ENCODE assay signal across 27 cellular contexts in genomic region chr16:22278841-22279240, GRCh38. TPM values are rescaled to one million over a fixed set of nuclear protein-coding genes. Genes with fewer than 3 reads are reported as not detected.
DNase-seq lines count a peak whose midpoint lies in the region; ATAC-seq and TF ChIP-seq lines count a peak whose summit lies in the region.
"Had no signal": no experiment of that assay in that cellular context is flagged by ENCODE, and none has a peak within 500 bp of the region (broad histone marks: within the 10 kb centered on the region; RNA-seq: fewer than 3 reads in every experiment).

No MANE protein-coding gene starts in this region.

- H3K4me3 ChIP-seq in neural progenitor cell: no peak overlapping the region
- H3K4me3 ChIP-seq: adrenal gland, dorsolateral prefrontal cortex, mucosa of descending colon, tibial artery had no signal

- H3K27me3 Mint-ChIP-seq in WTC11 (ENCODE audit: low read depth): no peaks in the 10 kb centered on the region
- peaks cover 3% of the 10 kb centered on the region for H3K27me3 Mint-ChIP-seq in neural progenitor cell (ENCODE audit: insufficient read depth, low read depth)
- H3K27me3 Mint-ChIP-seq: brain; natural killer cell treated with Interleukin-12 subunit alpha and Interleukin-12 subunit beta and Interleukin-15 and Interleukin-18, amount 100 ng/mL, for 72 hours had no signal

- no peak overlapping the region for H2AFZ ChIP-seq in neural progenitor cell (replicated peaks)

- H3F3A ChIP-seq in neural progenitor cell (ENCODE audit: low read depth): no peaks in the 10 kb centered on the region

- peak; percentile 95 for ATAC-seq in WTC11
- no peak for ATAC-seq in GM21367 (IDR thresholded peaks at IDR 0.05; ENCODE audit: unreplicated experiment)
- ATAC-seq: activated CD8-positive, alpha-beta T cell treated with anti-CD3 and anti-CD28 coated beads, Interleukin-2, amount 10 ng/mL, durations not matched to agents 7 days and 5 days; natural killer cell treated with Interleukin-12 subunit alpha and Interleukin-12 subunit beta and Interleukin-15 and Interleukin-18, amount 100 ng/mL, for 72 hours had no signal

- peaks cover 36% of the 10 kb centered on the region for H3K36me3 Mint-ChIP-seq in WTC11
- peaks cover 14% of the 10 kb centered on the region for H3K36me3 Mint-ChIP-seq in neural progenitor cell

- no peak overlapping the region for H3K9ac ChIP-seq in neural progenitor cell

- H3K4me3 Mint-ChIP-seq in WTC11 (no peak overlapping the region), neural progenitor cell (no peak overlapping the region)
- H3K4me3 Mint-ChIP-seq: activated CD8-positive, alpha-beta T cell treated with anti-CD3 and anti-CD28 coated beads, Interleukin-2, amount 10 ng/mL, durations not matched to agents 7 days and 5 days; activated naive CD4-positive, alpha-beta T cell treated with anti-CD3 and anti-CD28 coated beads for 36 hours; brain; natural killer cell treated with Interleukin-12 subunit alpha and Interleukin-12 subunit beta and Interleukin-15 and Interleukin-18, amount 100 ng/mL, for 72 hours had no signal

- H3K4me1 Mint-ChIP-seq in WTC11 (peaks cover 7% of the 10 kb centered on the region), neural progenitor cell (no peaks in the 10 kb centered on the region)

- no peaks in the 10 kb centered on the region for H4K20me1 ChIP-seq in neural progenitor cell (ENCODE audit: low read depth)

- CTCF ChIA-PET in WTC11 (lab: Charles Lee): interaction anchor here (0.6 to 1.0 kb wide), 6 partner anchors 8 to 201 kb away, joined by 3 to 7 read pairs (median 4); partner anchors contain the start of gene EEF2K

- TF ChIP-seq CTCF in WTC11 (IDR thresholded peaks at IDR 0.05) (no peak), neural progenitor cell (IDR thresholded peaks at IDR 0.05) (no peak)

- H3K27ac ChIP-seq in neural progenitor cell: no peak overlapping the region
- H3K27ac ChIP-seq: adrenal gland, HL-60, tibial artery had no signal

- no peaks in the 10 kb centered on the region for H3K36me3 ChIP-seq in neural progenitor cell

- H3K79me2 ChIP-seq in neural progenitor cell (ENCODE audit: low read depth): no peaks in the 10 kb centered on the region

- peak; percentile 91 for DNase-seq in DMS 273 treated with DMSO at 0.1 percent for 48 hours (lab: John Stamatoyannopoulos, UW)
- DNase-seq in NCI-H1694 treated with DMSO at 0.1 percent for 48 hours (lab: John Stamatoyannopoulos, UW): peak; percentile 84
- peak; percentile 47 for DNase-seq in WTC11 (ENCODE audit: low spot score)
- peak; percentile 17 for DNase-seq in neural progenitor cell (ENCODE audit: low spot score)
- DNase-seq in cerebellum (ENCODE audit: low spot score): no peak
- no peak for DNase-seq in amniotic stem cell (lab: John Stamatoyannopoulos, UW)
- DNase-seq: activated CD4-positive, alpha-beta T cell treated with anti-CD3 and anti-CD28 coated beads for 4 hours; activated CD8-positive, alpha-beta T cell treated with anti-CD3 and anti-CD28 coated beads, Interleukin-2, amount 10 ng/mL, durations not matched to agents 7 days and 5 days; activated naive CD4-positive, alpha-beta T cell treated with anti-CD3 and anti-CD28 coated beads for 36 hours; adrenal gland; cerebellar nuclear complex; DND-41; dorsolateral prefrontal cortex; foreskin melanocyte; GOT3; Karpas-422; mucosa of descending colon; NCI-H1417 treated with DMSO at 0.1 percent for 48 hours; NCI-H2107; SHP77 treated with DMSO at 0.1 percent for 48 hours; stimulated activated CD4-positive, alpha-beta T cell treated with anti-CD3 and anti-CD28 coated beads, Interleukin-4, amount 100 ng/mL, for 24 hours; T-helper 9 cell; tibial artery had no signal

- POLR2A ChIA-PET in WTC11 (lab: Charles Lee): interaction anchor here (1.0 kb wide), 1 partner anchor 73 kb away, joined by 5 read pairs; the partner anchor contains the start of gene EEF2K

- peaks cover 7% of the 10 kb centered on the region for H3K9me3 Mint-ChIP-seq in WTC11
- H3K9me3 Mint-ChIP-seq in neural progenitor cell: no peaks in the 10 kb centered on the region
- H3K9me3 Mint-ChIP-seq: activated naive CD4-positive, alpha-beta T cell treated with anti-CD3 and anti-CD28 coated beads for 36 hours; brain; natural killer cell treated with Interleukin-12 subunit alpha and Interleukin-12 subunit beta and Interleukin-15 and Interleukin-18, amount 100 ng/mL, for 72 hours had no signal

- H3K9me3 ChIP-seq in neural progenitor cell (ENCODE audit: low read depth): no peaks in the 10 kb centered on the region
- H3K9me3 ChIP-seq: adrenal gland, mucosa of descending colon, tibial artery had no signal

- peak overlapping the region; percentile 91 for H3K27ac Mint-ChIP-seq in WTC11
- no peak overlapping the region for H3K27ac Mint-ChIP-seq in neural progenitor cell
- H3K27ac Mint-ChIP-seq: activated CD8-positive, alpha-beta T cell treated with anti-CD3 and anti-CD28 coated beads, Interleukin-2, amount 10 ng/mL, durations not matched to agents 7 days and 5 days; activated naive CD4-positive, alpha-beta T cell treated with anti-CD3 and anti-CD28 coated beads for 36 hours; natural killer cell treated with Interleukin-12 subunit alpha and Interleukin-12 subunit beta and Interleukin-15 and Interleukin-18, amount 100 ng/mL, for 72 hours had no signal

- H3K4me1 ChIP-seq in neural progenitor cell: no peaks in the 10 kb centered on the region
- H3K4me1 ChIP-seq: adrenal gland, tibial artery had no signal

- no peaks in the 10 kb centered on the region for H3K27me3 ChIP-seq in neural progenitor cell
- H3K27me3 ChIP-seq: adrenal gland, dorsolateral prefrontal cortex, tibial artery had no signal

- H3K4me2 ChIP-seq in neural progenitor cell: no peak overlapping the region

TF ChIP-seq in WTC11, 78 proteins besides CTCF, POLR2A, EP300 and RAD21 (continues in another document):
- TF ChIP-seq ZNF396 (CRISPR knock-in tag; IDR thresholded peaks at IDR 0.05; ENCODE audit: borderline replicate concordance): no peak
- no peak for TF ChIP-seq ZNF232 (CRISPR knock-in tag; IDR thresholded peaks at IDR 0.05)
- TF ChIP-seq, protein P1, sequence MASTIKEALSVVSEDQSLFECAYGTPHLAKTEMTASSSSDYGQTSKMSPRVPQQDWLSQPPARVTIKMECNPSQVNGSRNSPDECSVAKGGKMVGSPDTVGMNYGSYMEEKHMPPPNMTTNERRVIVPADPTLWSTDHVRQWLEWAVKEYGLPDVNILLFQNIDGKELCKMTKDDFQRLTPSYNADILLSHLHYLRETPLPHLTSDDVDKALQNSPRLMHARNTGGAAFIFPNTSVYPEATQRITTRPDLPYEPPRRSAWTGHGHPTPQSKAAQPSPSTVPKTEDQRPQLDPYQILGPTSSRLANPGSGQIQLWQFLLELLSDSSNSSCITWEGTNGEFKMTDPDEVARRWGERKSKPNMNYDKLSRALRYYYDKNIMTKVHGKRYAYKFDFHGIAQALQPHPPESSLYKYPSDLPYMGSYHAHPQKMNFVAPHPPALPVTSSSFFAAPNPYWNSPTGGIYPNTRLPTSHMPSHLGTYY (CRISPR knock-in tag; IDR thresholded peaks at IDR 0.05): no peak
- no peak for TF ChIP-seq EMX1 (CRISPR knock-in tag; IDR thresholded peaks at IDR 0.05)
- no peak for TF ChIP-seq KAT7 (CRISPR knock-in tag; IDR thresholded peaks at IDR 0.05; ENCODE audit: borderline replicate concordance)
- no peak for TF ChIP-seq GABPB1 (CRISPR knock-in tag; IDR thresholded peaks at IDR 0.05)
- no peak for TF ChIP-seq GTF2I (CRISPR knock-in tag; conservative IDR thresholded peaks at IDR 0.05)
- TF ChIP-seq, protein P2, sequence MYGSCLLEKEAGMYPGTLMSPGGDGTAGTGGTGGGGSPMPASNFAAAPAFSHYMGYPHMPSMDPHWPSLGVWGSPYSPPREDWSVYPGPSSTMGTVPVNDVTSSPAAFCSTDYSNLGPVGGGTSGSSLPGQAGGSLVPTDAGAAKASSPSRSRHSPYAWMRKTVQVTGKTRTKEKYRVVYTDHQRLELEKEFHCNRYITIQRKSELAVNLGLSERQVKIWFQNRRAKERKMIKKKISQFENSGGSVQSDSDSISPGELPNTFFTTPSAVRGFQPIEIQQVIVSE (CRISPR knock-in tag; IDR thresholded peaks at IDR 0.05; ENCODE audit: borderline replicate concordance): no peak
- TF ChIP-seq IRF2 (CRISPR knock-in tag; IDR thresholded peaks at IDR 0.05; ENCODE audit: borderline replicate concordance, low read depth): no peak
- TF ChIP-seq ZNF121 (CRISPR knock-in tag; IDR thresholded peaks at IDR 0.05): no peak
- TF ChIP-seq CREB1 (CRISPR knock-in tag; IDR thresholded peaks at IDR 0.05): no peak
- TF ChIP-seq CREM (CRISPR knock-in tag; IDR thresholded peaks at IDR 0.05): no peak
- no peak for TF ChIP-seq ZNF671 (CRISPR knock-in tag; IDR thresholded peaks at IDR 0.05)
- no peak for TF ChIP-seq MLX (CRISPR knock-in tag; IDR thresholded peaks at IDR 0.05)
- no peak for TF ChIP-seq NR3C1 (CRISPR knock-in tag; conservative IDR thresholded peaks at IDR 0.05; ENCODE audit: low read depth)
- no peak for TF ChIP-seq PREB (CRISPR knock-in tag; IDR thresholded peaks at IDR 0.05; ENCODE audit: borderline replicate concordance)

RNA-seq across cellular contexts. Expression of gene POLR3E, which starts 18.4 kb away (rescaled TPM):
- total RNA-seq in WTC11 (2021) (62.2 to 73.5 TPM (median 68.0 TPM) in 3 replicates), neural progenitor cell (ENCODE audit: low replicate concordance) (55.1 and 91.3 TPM in 2 replicates), cerebellum (30.8 TPM)

Comparison
In these comparisons a context has a peak if more than half of its experiments do, and no peak if none do; other contexts are left out.
1. DNase-seq: peak in DMS 273 treated with DMSO at 0.1 percent for 48 hours (single experiment), NCI-H1694 treated with DMSO at 0.1 percent for 48 hours (single experiment), WTC11 (single experiment) and neural progenitor cell (single experiment); none in cerebellum (single experiment) and amniotic stem cell (single experiment).